Comparison of ENCODE assay signal across 8 cellular contexts in genomic region chrX:132092439-132093065, GRCh38. TPM values are rescaled to one million over a fixed set of nuclear protein-coding genes. Genes with fewer than 3 reads are reported as not detected.
DNase-seq lines count a peak whose midpoint lies in the region; ATAC-seq, FAIRE-seq and TF ChIP-seq lines count a peak whose summit lies in the region.

No MANE protein-coding gene starts in this region.

- intact Hi-C loops in endothelial cell of umbilical vein (cut with micrococcal nuclease), result loop anchor here (1.0 kb wide), 1 partner anchor 127 kb away; the partner anchor contains the start of gene RAP2C

- no peaks in the 10 kb centered on the region for H3K36me3 Mint-ChIP-seq in activated CD4-positive, alpha-beta memory T cell treated with anti-CD3 and anti-CD28 coated beads, Interleukin-2, amount 10 ng/mL, durations not matched to agents 7 days and 5 days (ENCODE audit: low read depth)
- H3K36me3 Mint-ChIP-seq in naive B cell, result no peaks in the 10 kb centered on the region

- ATAC-seq in GM18517 (IDR thresholded peaks at IDR 0.05; ENCODE audit: unreplicated experiment) (peak; percentile 67), HG03159 (IDR thresholded peaks at IDR 0.05; ENCODE audit: unreplicated experiment) (peak; percentile 86), naive B cell (ENCODE audit: low read depth in 2 of 2) (peak; percentile 72 to 74)

- no peak overlapping the region for H3K9ac ChIP-seq in endothelial cell of umbilical vein (replicated peaks; ENCODE audit: extremely low read depth, insufficient read depth, low read length)

- no peaks in the 10 kb centered on the region for H3K4me1 ChIP-seq in endothelial cell of umbilical vein (ENCODE audit: control insufficient read depth, extremely low read depth, insufficient read depth, low read length)

- POLR2A ChIA-PET in AG04450 (lab: Yijun Ruan, JAX) (interaction anchor here (1.0 kb wide), 1 partner anchor 127 kb away, joined by 3 read pairs; the partner anchor contains the start of gene RAP2C), endothelial cell of umbilical vein (lab: Charles Lee) (no interaction called here)
- POLR2A ChIA-PET in activated CD4-positive, alpha-beta memory T cell treated with anti-CD3 and anti-CD28 coated beads, Interleukin-2, amount 10 ng/mL, durations not matched to agents 7 days and 5 days (lab: Charles Lee), result interaction anchor here (1.9 kb wide), 1 partner anchor 127 kb away, joined by 8 read pairs; the partner anchor contains the start of gene RAP2C

- TF ChIP-seq POLR2A in endothelial cell of umbilical vein (IDR thresholded peaks at IDR 0.05; ENCODE audit: low read depth, low read length), result no peak

- CTCF ChIA-PET in AG04450 (lab: Charles Lee) (interaction anchor here (0.5 to 2.6 kb wide), 21 partner anchors 10 to 539 kb away, joined by 3 to 55 read pairs (median 5); partner anchors contain the start of gene RAP2C), endothelial cell of umbilical vein (lab: Charles Lee) (interaction anchor here (0.6 to 4.6 kb wide), 38 partner anchors 8 to 551 kb away, joined by 3 to 113 read pairs (median 6); partner anchors contain the start of genes FRMD7 and RAP2C)
- CTCF ChIA-PET in activated CD4-positive, alpha-beta memory T cell treated with anti-CD3 and anti-CD28 coated beads, Interleukin-2, amount 10 ng/mL, durations not matched to agents 7 days and 5 days (lab: Charles Lee), result interaction anchor here (0.8 to 3.1 kb wide), 13 partner anchors 9 to 523 kb away, joined by 3 to 25 read pairs (median 4); partner anchors contain the start of gene RAP2C

- TF ChIP-seq CTCF in AG04450 (IDR thresholded peaks at IDR 0.05; ENCODE audit: low read depth, low read length) (peak; percentile 69), endothelial cell of umbilical vein (IDR thresholded peaks at IDR 0.05; ENCODE audit: extremely low read depth in 1 of 2, insufficient read depth in 1 of 2, low read depth in 1 of 2, low read length in 2 of 2) (peak; percentile 38 to 60)

- peaks cover 11% of the 10 kb centered on the region for H3K4me1 Mint-ChIP-seq in activated CD4-positive, alpha-beta memory T cell treated with anti-CD3 and anti-CD28 coated beads, Interleukin-2, amount 10 ng/mL, durations not matched to agents 7 days and 5 days
- H3K4me1 Mint-ChIP-seq in naive B cell, result no peaks in the 10 kb centered on the region

- H2AFZ ChIP-seq in endothelial cell of umbilical vein (ENCODE audit: low read depth, low read length), result no peak overlapping the region

- H3K9me3 ChIP-seq in AG04450 (ENCODE audit: control insufficient read depth, insufficient read depth, low read length) (no peaks in the 10 kb centered on the region), endothelial cell of umbilical vein (replicated peaks; ENCODE audit: control insufficient read depth, insufficient read depth, low read length) (no peaks in the 10 kb centered on the region)

- no peaks in the 10 kb centered on the region for H3K27me3 ChIP-seq in AG04450 (ENCODE audit: control insufficient read depth, insufficient read depth, low read length)
- H3K27me3 ChIP-seq in endothelial cell of umbilical vein (ENCODE audit: control insufficient read depth in 2 of 2, insufficient read depth in 2 of 2, low read length in 2 of 2), result no peaks in the 10 kb centered on the region

- H3K27ac Mint-ChIP-seq in activated CD4-positive, alpha-beta memory T cell treated with anti-CD3 and anti-CD28 coated beads, Interleukin-2, amount 10 ng/mL, durations not matched to agents 7 days and 5 days, result no peak overlapping the region
- peak overlapping the region in 4 of 6 donors; percentile 6 to 52 (median 27) for H3K27ac Mint-ChIP-seq in naive B cell

- H4K20me1 ChIP-seq in endothelial cell of umbilical vein (replicated peaks; ENCODE audit: control insufficient read depth, extremely low read depth, insufficient read depth, low read length), result no peaks in the 10 kb centered on the region

- no peaks in the 10 kb centered on the region for H3K36me3 ChIP-seq in endothelial cell of umbilical vein (ENCODE audit: control insufficient read depth in 2 of 2, extremely low read depth in 1 of 2, insufficient read depth in 2 of 2, low read length in 2 of 2)

- dilution Hi-C loops in endothelial cell of umbilical vein (cut with MboI; ENCODE audit: extremely low pct_ligation_motif_present, low sequenced_read_pairs), result no loop called here

- FAIRE-seq in endothelial cell of umbilical vein (lab: Jason Lieb, UNC), result peak; percentile 82

- BruUV-seq in endothelial cell of umbilical vein (replicated peaks; lab: Mats Ljungman, UMichigan), result no TSS peak

- H3K9me3 Mint-ChIP-seq in activated CD4-positive, alpha-beta memory T cell treated with anti-CD3 and anti-CD28 coated beads, Interleukin-2, amount 10 ng/mL, durations not matched to agents 7 days and 5 days, result no peaks in the 10 kb centered on the region
- no peaks in the 10 kb centered on the region for H3K9me3 Mint-ChIP-seq in naive B cell

- H3K27me3 Mint-ChIP-seq in activated CD4-positive, alpha-beta memory T cell treated with anti-CD3 and anti-CD28 coated beads, Interleukin-2, amount 10 ng/mL, durations not matched to agents 7 days and 5 days, result no peaks in the 10 kb centered on the region
- H3K27me3 Mint-ChIP-seq in naive B cell, result peaks cover 0 to 14% (median 0%) of the 10 kb centered on the region in 3 donors

- H3K27ac ChIP-seq in AG04450 (ENCODE audit: low read depth, low read length), result no peak overlapping the region
- H3K27ac ChIP-seq in endothelial cell of umbilical vein (ENCODE audit: insufficient read depth, low read depth, low read length), result no peak overlapping the region

- H3K4me3 ChIP-seq in AG04450 (ENCODE audit: low read depth, low read length) (no peak overlapping the region), endothelial cell of umbilical vein (replicated peaks in 1 of 3; ENCODE audit: insufficient read depth in 1 of 3, low read depth in 1 of 3, low read length in 3 of 3) (no peak overlapping the region)

- no peaks in the 10 kb centered on the region for H3K9me1 ChIP-seq in endothelial cell of umbilical vein (replicated peaks; ENCODE audit: control insufficient read depth, extremely low read depth, insufficient read depth, low read length)

- H3K79me2 ChIP-seq in endothelial cell of umbilical vein (ENCODE audit: control insufficient read depth, insufficient read depth, low read length), result no peaks in the 10 kb centered on the region

- H3K4me3 Mint-ChIP-seq in activated CD4-positive, alpha-beta memory T cell treated with anti-CD3 and anti-CD28 coated beads, Interleukin-2, amount 10 ng/mL, durations not matched to agents 7 days and 5 days, result no peak overlapping the region
- H3K4me3 Mint-ChIP-seq in naive B cell, result no peak overlapping the region

- H3K4me2 ChIP-seq in endothelial cell of umbilical vein (ENCODE audit: insufficient read depth, low read length), result no peak overlapping the region

- DNase-seq in AG04450 (ENCODE audit: low read depth, low spot score) (peak; percentile 2), NCI-H510A (lab: John Stamatoyannopoulos, UW) (peak; percentile 14), endothelial cell of umbilical vein (ENCODE audit: low read depth, low spot score) (peak; percentile 68), naive B cell (peak; percentile 19), stromal cell of bone marrow (ENCODE audit: low read depth) (peak; percentile 71)
- DNase-seq in activated CD4-positive, alpha-beta memory T cell treated with anti-CD3 and anti-CD28 coated beads, Interleukin-2, amount 10 ng/mL, durations not matched to agents 7 days and 5 days, result peak; percentile 44

TF ChIP-seq in endothelial cell of umbilical vein, 7 proteins besides CTCF, POLR2A, EP300 and RAD21:
- TF ChIP-seq GATA2 (IDR thresholded peaks at IDR 0.05; ENCODE audit: insufficient read depth, insufficient read length, low read depth, low read length), result no peak
- no peak for TF ChIP-seq POLR2AphosphoS5 (IDR thresholded peaks at IDR 0.05; ENCODE audit: insufficient read depth, low read depth, low read length)
- TF ChIP-seq MYC (IDR thresholded peaks at IDR 0.05; ENCODE audit: low read depth, low read length), result no peak
- no peak for TF ChIP-seq MAX (IDR thresholded peaks at IDR 0.05; ENCODE audit: insufficient read depth, insufficient read length)
- no peak for TF ChIP-seq FOS (IDR thresholded peaks at IDR 0.05; ENCODE audit: borderline replicate concordance, insufficient read depth, low read length)
- no peak for TF ChIP-seq EZH2 (IDR thresholded peaks at IDR 0.05; ENCODE audit: borderline replicate concordance, low read depth, low read length, severe bottlenecking)
- no peak for TF ChIP-seq JUN (IDR thresholded peaks at IDR 0.05; ENCODE audit: borderline replicate concordance, insufficient read depth, insufficient read length, low read depth)

RNA-seq across cellular contexts. Expression of gene FRMD7, which starts 35.3 kb away (rescaled TPM):
- polyA plus RNA-seq in AG04450 (2011; rRNA removed) (not detected in 2 replicates), endothelial cell of umbilical vein (not detected in 2 replicates), naive B cell (ENCODE audit: low read depth in 6 of 6) (not detected)
- polyA minus RNA-seq in AG04450 (2011; rRNA and poly(A)+ RNA removed), result not detected in 2 replicates
- total RNA-seq in activated CD4-positive, alpha-beta memory T cell treated with anti-CD3 and anti-CD28 coated beads, Interleukin-2, amount 10 ng/mL, durations not matched to agents 7 days and 5 days, result not detected
- total RNA-seq in endothelial cell of umbilical vein, result not detected in 2 replicates
- polyA plus RNA-seq in endothelial cell of umbilical vein (2011; cell fraction: cytosol; rRNA removed), result not detected in 2 replicates
- 0.07 TPM in 1 of 2 replicates, not detected in the other for polyA plus RNA-seq in endothelial cell of umbilical vein (2011; cell fraction: nucleus; rRNA removed)
- not detected in 2 replicates for polyA plus RNA-seq in endothelial cell of umbilical vein (2012)
- polyA minus RNA-seq in endothelial cell of umbilical vein, result not detected in 2 replicates
- not detected for polyA minus RNA-seq in endothelial cell of umbilical vein (2011; cell fraction: cytosol; rRNA and poly(A)+ RNA removed)
- not detected in 2 replicates for polyA minus RNA-seq in endothelial cell of umbilical vein (2011; cell fraction: nucleus; rRNA and poly(A)+ RNA removed)

Comparison
In these comparisons a context has a peak if more than half of its experiments do, and no peak if none do; other contexts are left out.
1. DNase-seq: peak in every context shown above with its lines; median percentile 71 in stromal cell of bone marrow; 68 in endothelial cell of umbilical vein; 44 in activated CD4-positive, alpha-beta memory T cell treated with anti-CD3 and anti-CD28 coated beads, Interleukin-2, amount 10 ng/mL, durations not matched to agents 7 days and 5 days; 19 in naive B cell; 14 in NCI-H510A; 2 in AG04450.